In the genomic region with DNA sequence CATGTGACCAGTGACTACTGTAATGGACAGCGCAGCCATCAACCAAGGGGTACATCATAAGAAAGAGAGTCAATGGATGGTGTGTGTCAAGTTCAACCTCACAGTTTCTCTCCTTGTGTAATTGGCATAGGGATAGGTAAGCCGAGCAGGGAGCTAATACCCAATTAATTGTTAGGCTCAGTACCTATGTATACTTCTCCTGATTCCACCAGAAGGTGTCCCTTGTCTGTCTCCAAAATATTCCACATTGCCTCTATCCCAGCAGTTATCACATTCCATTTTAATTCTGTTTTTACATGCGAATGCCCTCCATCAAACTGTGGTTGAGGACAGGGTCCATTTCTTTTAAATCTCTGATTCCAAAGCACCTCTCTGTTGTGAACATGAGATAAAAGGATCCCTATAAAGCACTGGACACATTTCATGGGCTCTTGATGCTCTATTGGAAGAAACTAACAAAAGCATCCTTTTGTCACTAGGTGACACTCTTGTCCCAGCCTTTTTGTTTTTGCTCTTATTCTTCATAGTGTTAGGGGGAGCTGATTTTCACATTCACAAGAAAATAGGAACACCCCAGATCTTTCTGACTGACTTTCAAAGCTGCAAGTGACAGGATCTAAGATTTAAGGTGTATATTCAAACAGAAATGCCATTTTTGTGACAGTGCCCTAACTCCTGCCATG, we compare ENCODE assay signal across 13 cellular contexts. TPM values are rescaled to one million over a fixed set of nuclear protein-coding genes. Genes with fewer than 3 reads are reported as not detected.
A peak's percentile ranks its signal among the peaks of the same experiment; 100 is the strongest.
DNase-seq lines count a peak whose midpoint lies in the region; ATAC-seq, FAIRE-seq and TF ChIP-seq lines count a peak whose summit lies in the region.
"Had no signal": no experiment of that assay in that cellular context is flagged by ENCODE, and none has a peak within 500 bp of the region (broad histone marks: within the 10 kb centered on the region; RNA-seq: fewer than 3 reads in every experiment).

No MANE protein-coding gene starts in this region.

- H3K27me3 Mint-ChIP-seq in CD14-positive monocyte (ENCODE audit: low read depth in 3 of 3) = peaks cover 0 to 3% (median 0%) of the 10 kb centered on the region in 3 donors

- TF ChIP-seq CTCF in HEK293 (tag by site-specific recombination; IDR thresholded peaks at IDR 0.05) (peak; percentile 55; the same call in 1 of the 2 replicates), gastroesophageal sphincter (IDR thresholded peaks at IDR 0.05) (peak in 3 of 4 experiments; percentile 36 to 49 (median 37)), body of pancreas (IDR thresholded peaks at IDR 0.05) (peak in 1 of 7 experiments; percentile 14), CD14-positive monocyte (IDR thresholded peaks at IDR 0.05) (no peak), pancreas (IDR thresholded peaks at IDR 0.05) (no peak), lower lobe of right lung (IDR thresholded peaks at IDR 0.05) (no peak)

- no peaks in the 10 kb centered on the region for H3K9me3 Mint-ChIP-seq in CD14-positive monocyte

- no peaks in the 10 kb centered on the region for H3K4me1 Mint-ChIP-seq in CD14-positive monocyte

- intact Hi-C loops in body of pancreas (cut with DNase I) (no loop called here), CD14-positive monocyte (cut with micrococcal nuclease) (no loop called here), pancreas (cut with DNase I) (no loop called here), lower lobe of right lung (cut with DNase I) (no loop called here)

- TF ChIP-seq POLR2A in gastroesophageal sphincter (IDR thresholded peaks at IDR 0.05) = no peak
- TF ChIP-seq POLR2A in body of pancreas (IDR thresholded peaks at IDR 0.05) = no peak

- no peak for FAIRE-seq in pancreas (lab: Jason Lieb, UNC)

- CTCF ChIA-PET in HEK293 (lab: Yijun Ruan, JAX) = interaction anchor here (0.5 to 1.4 kb wide), 9 partner anchors 8 to 381 kb away, joined by 3 to 6 read pairs (median 3); no protein-coding TSS in a partner anchor

- no peak for TF ChIP-seq EP300 in gastroesophageal sphincter (IDR thresholded peaks at IDR 0.05)

- H3K4me1 ChIP-seq in HEK293 (ENCODE audit: control insufficient read depth, insufficient read depth, low read length) (no peaks in the 10 kb centered on the region), gastroesophageal sphincter (peaks cover 0 to 48% (median 6%) of the 10 kb centered on the region in 3 donors), body of pancreas (no peaks in the 10 kb centered on the region), pancreas (no peaks in the 10 kb centered on the region), lower lobe of right lung (no peaks in the 10 kb centered on the region)

- 75 to 85% methylated on average over 3 of the region's 3 CpGs for WGBS in gastroesophageal sphincter (ENCODE audit: low coverage in 1 of 2), 2 donors
- 92 to 93% methylated on average over 3 of the region's 3 CpGs for WGBS in body of pancreas, 2 donors
- 94 to 97% methylated on average over 3 of the region's 3 CpGs for WGBS in pancreas, 2 donors

- H3K27ac ChIP-seq in HEK293 (ENCODE audit: extremely low read depth, low read depth, low read length) (no peak overlapping the region), gastroesophageal sphincter (peak overlapping the region; percentile 25 to 46 (median 38)), body of pancreas (no peak overlapping the region), pancreas (no peak overlapping the region), lower lobe of right lung (no peak overlapping the region)

- H3K9me3 ChIP-seq in HEK293 (ENCODE audit: control insufficient read depth, insufficient read depth, low read depth, low read length) (no peaks in the 10 kb centered on the region), gastroesophageal sphincter (no peaks in the 10 kb centered on the region), body of pancreas (no peaks in the 10 kb centered on the region), pancreas (no peaks in the 10 kb centered on the region), lower lobe of right lung (no peaks in the 10 kb centered on the region)

- ATAC-seq in gastroesophageal sphincter (no peak), body of pancreas (no peak), pancreas (no peak), lower lobe of right lung (no peak)

- no peak overlapping the region for H3K4me3 Mint-ChIP-seq in CD14-positive monocyte

- DNase-seq in Ammon's horn (ENCODE audit: low spot score) = peak; percentile 28
- DNase-seq in RKO (ENCODE audit: low spot score) = peak; percentile 32
- DNase-seq in body of pancreas = no peak
- DNase-seq in CD14-positive monocyte (ENCODE audit: low spot score) = no peak
- no peak for DNase-seq in pancreas
- no peak for DNase-seq in lower lobe of right lung
- DNase-seq: activated CD4-positive, alpha-beta T cell treated with anti-CD3 and anti-CD28 coated beads for 48 hours; GF-D8; KG1 had no signal

- POLR2A ChIA-PET in HEK293 (lab: Yijun Ruan, JAX) = no interaction called here

- H3K36me3 Mint-ChIP-seq in CD14-positive monocyte = peaks cover 46 to 56% of the 10 kb centered on the region in 2 donors

- no peak overlapping the region for H3K4me3 ChIP-seq in HEK293 (ENCODE audit: low read depth, low read length)
- no peak overlapping the region for H3K4me3 ChIP-seq in gastroesophageal sphincter
- H3K4me3 ChIP-seq in body of pancreas = no peak overlapping the region
- H3K4me3 ChIP-seq in pancreas = no peak overlapping the region
- no peak overlapping the region for H3K4me3 ChIP-seq in lower lobe of right lung
- H3K4me3 ChIP-seq: lung had no signal

- H3K36me3 ChIP-seq in HEK293 (ENCODE audit: control insufficient read depth in 2 of 2, insufficient read depth in 1 of 2, low read length in 2 of 2) (peaks cover 10 to 33% of the 10 kb centered on the region in 2 experiments), gastroesophageal sphincter (peaks cover 0 to 38% of the 10 kb centered on the region in 2 donors), body of pancreas (replicated peaks in 1 of 2; ENCODE audit: insufficient read depth in 1 of 2, low read depth in 2 of 2) (peaks cover 0 to 10% of the 10 kb centered on the region in 2 donors), pancreas (peaks cover 0 to 21% (median 3%) of the 10 kb centered on the region in 3 donors), lower lobe of right lung (peaks cover 44% of the 10 kb centered on the region)

- H3K27me3 ChIP-seq in gastroesophageal sphincter (no peaks in the 10 kb centered on the region), body of pancreas (no peaks in the 10 kb centered on the region), pancreas (no peaks in the 10 kb centered on the region), lower lobe of right lung (ENCODE audit: low read depth) (no peaks in the 10 kb centered on the region)

- H3K27ac Mint-ChIP-seq in CD14-positive monocyte = peak overlapping the region in 2 of 7 donors; percentile 3 to 30

TF ChIP-seq in HEK293, 187 proteins besides CTCF, POLR2A, EP300 and RAD21:
- TF ChIP-seq ZNF148 (tag by site-specific recombination; IDR thresholded peaks at IDR 0.05; ENCODE audit: borderline replicate concordance) (no peak), ZFP3 (tag by site-specific recombination; IDR thresholded peaks at IDR 0.05; ENCODE audit: low read depth) (no peak), ZNF654 (tag by site-specific recombination; IDR thresholded peaks at IDR 0.05; ENCODE audit: low read depth) (peak; percentile 58), WT1 (tag by site-specific recombination; IDR thresholded peaks at IDR 0.05) (no peak), ZNF174 (tag by site-specific recombination; IDR thresholded peaks at IDR 0.05) (no peak)
TF ChIP-seq in HEK293: peak in this region for 1.

RNA-seq across cellular contexts. Expression of gene FBXO9, which starts 38.9 kb away (rescaled TPM):
- total RNA-seq in gastroesophageal sphincter = 10 to 100 TPM; 65.0 to 95.9 (median 82.3) TPM
- 10 to 100 TPM; 53.7 to 69.0 TPM for total RNA-seq in body of pancreas
- polyA plus RNA-seq in CD14-positive monocyte = 10 to 100 TPM; 47.7 to 61.5 TPM
- 10 to 100 TPM; 38.0 to 66.1 (median 50.8) TPM for total RNA-seq in pancreas
- polyA plus RNA-seq in pancreas = 10 to 100 TPM; 30.9 to 51.5 TPM
- total RNA-seq in lower lobe of right lung = 112 TPM

RNA-seq across cellular contexts. Expression of gene CILK1, which starts 42.5 kb away (rescaled TPM):
- 10 to 100 TPM; 18.7 to 34.6 (median 31.5) TPM for total RNA-seq in gastroesophageal sphincter
- 1 to 10 TPM; 5.6 to 7.3 TPM for total RNA-seq in body of pancreas
- 1 to 10 TPM; 1.6 to 3.5 TPM for polyA plus RNA-seq in CD14-positive monocyte
- total RNA-seq in pancreas = 1 to 10 TPM; 3.5 to 9.0 (median 5.2) TPM
- 1 to 10 TPM; 2.7 to 2.9 TPM for polyA plus RNA-seq in pancreas
- 16.0 TPM for total RNA-seq in lower lobe of right lung

RNA-seq across cellular contexts. Expression of gene GCM1, which starts 44.5 kb away (rescaled TPM):
- not detected for total RNA-seq in gastroesophageal sphincter
- under 1 TPM in 1 of 2 donors, not detected in 1; 0.26 TPM for total RNA-seq in body of pancreas
- not detected for polyA plus RNA-seq in CD14-positive monocyte
- total RNA-seq in pancreas = not detected
- not detected for polyA plus RNA-seq in pancreas
- total RNA-seq in lower lobe of right lung = not detected
- total RNA-seq: cerebellum had no signal

Comparison
In these comparisons a context has a peak if more than half of its experiments do, and no peak if none do; other contexts are left out.
1. DNase-seq: peak in Ammon's horn (single experiment) and RKO (single experiment); none in body of pancreas (0 of 4), CD14-positive monocyte (single experiment), pancreas (0 of 6) and lower lobe of right lung (single experiment).
2. H3K27ac ChIP-seq: peak in gastroesophageal sphincter (4 of 4); none in HEK293 (single experiment), body of pancreas (0 of 4), pancreas (0 of 4) and lower lobe of right lung (single experiment).
3. CTCF ChIP-seq: peak in HEK293 (single experiment) and gastroesophageal sphincter (3 of 4); none in CD14-positive monocyte (single experiment), pancreas (0 of 4) and lower lobe of right lung (single experiment).